In the genomic region with DNA sequence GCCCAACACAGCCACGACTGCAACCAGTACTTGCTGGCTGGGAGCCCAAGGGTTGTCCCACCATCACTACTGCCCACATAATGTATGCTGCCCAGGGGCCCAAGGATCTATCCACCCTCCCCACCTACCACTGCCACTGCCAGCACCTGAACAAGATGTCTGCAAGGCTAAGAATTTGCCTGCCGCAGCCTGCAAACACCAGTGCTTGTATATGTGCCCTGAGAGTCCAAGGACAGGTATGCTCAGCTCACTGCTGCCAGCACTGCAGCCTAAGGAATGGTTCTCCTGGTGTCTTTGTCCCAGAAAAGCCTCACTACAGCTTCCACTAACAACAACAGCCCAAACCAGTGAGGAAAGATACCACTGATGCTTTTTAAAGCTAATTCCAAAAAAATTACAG, we compare ENCODE assay signal across 27 cellular contexts.
"Had no signal": no experiment of that assay in that cellular context is flagged by ENCODE, and none has a peak within 500 bp of the region (broad histone marks: within the 10 kb centered on the region; RNA-seq: fewer than 3 reads in every experiment).

No MANE protein-coding gene starts in this region.

- H3K4me1 ChIP-seq: neural progenitor cell, parathyroid adenoma, psoas muscle, spleen, thyroid gland, tibial nerve, vagina had no signal

- FAIRE-seq: urothelium cell line had no signal

- H2AFZ ChIP-seq: neural progenitor cell, parathyroid adenoma had no signal

- H3K4me3 ChIP-seq: neural progenitor cell, ovary, psoas muscle, skin epidermis, smooth muscle cell, spleen, stomach, thoracic aorta, thyroid gland, tibial nerve, vagina had no signal

- H3K4me3 Mint-ChIP-seq: naive thymus-derived CD4-positive, alpha-beta T cell; natural killer cell; nephron; neural progenitor cell; stimulated activated effector memory CD8-positive, alpha-beta T cell treated with anti-CD3 and anti-CD28 coated beads, Interleukin-12 subunit alpha, Interleukin-12 subunit beta, amount 100 ng/mL, for 72 hours; stimulated activated naive B cell treated with anti-CD40 and anti-IgM and Interleukin-4, amounts not matched to agents 10 μg/mL and 1 μg/mL and 100 μg/mL, for 72 hours; stimulated activated naive CD8-positive, alpha-beta T cell treated with anti-CD3 and anti-CD28 coated beads, Interleukin-15, Interleukin-2, amounts not matched to agents 100 ng/mL and 50 ng/mL, for 24 hours; type B pancreatic cell had no signal

- H3K27me3 ChIP-seq: neural progenitor cell, ovary, spleen, stomach, thyroid gland, tibial nerve, vagina had no signal

- H3K36me3 ChIP-seq: neural progenitor cell, ovary, spleen, stomach, thoracic aorta, thyroid gland, tibial nerve, vagina had no signal

- H3K27ac ChIP-seq: neural progenitor cell, ovary, parathyroid adenoma, psoas muscle, skin epidermis, spleen, stomach, thoracic aorta, thyroid gland, tibial nerve, vagina had no signal

- DNase-seq: naive thymus-derived CD4-positive, alpha-beta T cell; natural killer cell; occipital lobe; ovary; psoas muscle; spleen; stimulated activated CD4-positive, alpha-beta T cell treated with anti-CD3 and anti-CD28 coated beads, Interleukin-12 subunit alpha, Interleukin-12 subunit beta, amount 100 ng/mL, for 4 hours; stimulated activated CD4-positive, alpha-beta T cell treated with anti-CD3 and anti-CD28 coated beads, Interleukin-1b, Interleukin-23, amount 100 ng/mL, for 48 hours; stimulated activated CD4-positive, alpha-beta T cell treated with anti-CD3 and anti-CD28 coated beads, Interleukin-4, amount 100 ng/mL, for 24 hours; stimulated activated naive B cell treated with anti-CD40 and anti-IgM and Interleukin-4, amounts not matched to agents 10 μg/mL and 1 μg/mL and 100 μg/mL, for 72 hours; stimulated activated naive CD4-positive, alpha-beta T cell treated with Interleukin-2 at 50 U/mL for 16 hours; stomach; thyroid gland had no signal

- H3K9me3 Mint-ChIP-seq: neural progenitor cell; stimulated activated naive CD8-positive, alpha-beta T cell treated with anti-CD3 and anti-CD28 coated beads, Interleukin-15, Interleukin-2, amounts not matched to agents 100 ng/mL and 50 ng/mL, for 24 hours; type B pancreatic cell had no signal

- H3K4me2 ChIP-seq: neural progenitor cell, smooth muscle cell had no signal

- H3K9ac ChIP-seq: neural progenitor cell, parathyroid adenoma had no signal

- H3K36me3 Mint-ChIP-seq: naive thymus-derived CD4-positive, alpha-beta T cell; natural killer cell; neural progenitor cell; stimulated activated effector memory CD8-positive, alpha-beta T cell treated with anti-CD3 and anti-CD28 coated beads, Interleukin-12 subunit alpha, Interleukin-12 subunit beta, amount 100 ng/mL, for 72 hours; stimulated activated naive B cell treated with anti-CD40 and anti-IgM and Interleukin-4, amounts not matched to agents 10 μg/mL and 1 μg/mL and 100 μg/mL, for 72 hours; type B pancreatic cell had no signal

- H3K4me1 Mint-ChIP-seq: naive thymus-derived CD4-positive, alpha-beta T cell; natural killer cell; neural progenitor cell; stimulated activated effector memory CD8-positive, alpha-beta T cell treated with anti-CD3 and anti-CD28 coated beads, Interleukin-12 subunit alpha, Interleukin-12 subunit beta, amount 100 ng/mL, for 72 hours; stimulated activated naive B cell treated with anti-CD40 and anti-IgM and Interleukin-4, amounts not matched to agents 10 μg/mL and 1 μg/mL and 100 μg/mL, for 72 hours had no signal

- H3K27ac Mint-ChIP-seq: naive thymus-derived CD4-positive, alpha-beta T cell; natural killer cell; nephron; neural progenitor cell; progenitor cell of endocrine pancreas; stimulated activated effector memory CD8-positive, alpha-beta T cell treated with anti-CD3 and anti-CD28 coated beads, Interleukin-12 subunit alpha, Interleukin-12 subunit beta, amount 100 ng/mL, for 72 hours; stimulated activated naive B cell treated with anti-CD40 and anti-IgM and Interleukin-4, amounts not matched to agents 10 μg/mL and 1 μg/mL and 100 μg/mL, for 72 hours; stimulated activated naive CD8-positive, alpha-beta T cell treated with anti-CD3 and anti-CD28 coated beads, Interleukin-15, Interleukin-2, amounts not matched to agents 100 ng/mL and 50 ng/mL, for 24 hours; type B pancreatic cell had no signal

- H3K79me2 ChIP-seq: parathyroid adenoma had no signal

- H3K9me3 ChIP-seq: ovary, spleen, stomach, thoracic aorta, thyroid gland, tibial nerve, vagina had no signal

- ATAC-seq: naive thymus-derived CD4-positive, alpha-beta T cell; natural killer cell; psoas muscle; right cardiac atrium; stimulated activated effector memory CD8-positive, alpha-beta T cell treated with anti-CD3 and anti-CD28 coated beads, Interleukin-12 subunit alpha, Interleukin-12 subunit beta, amount 100 ng/mL, for 72 hours had no signal

- H3K27me3 Mint-ChIP-seq: progenitor cell of endocrine pancreas; stimulated activated naive B cell treated with anti-CD40 and anti-IgM and Interleukin-4, amounts not matched to agents 10 μg/mL and 1 μg/mL and 100 μg/mL, for 72 hours; stimulated activated naive CD8-positive, alpha-beta T cell treated with anti-CD3 and anti-CD28 coated beads, Interleukin-15, Interleukin-2, amounts not matched to agents 100 ng/mL and 50 ng/mL, for 24 hours; type B pancreatic cell had no signal
